17 cellular contexts compared by ENCODE assay signal in the genomic region with DNA sequence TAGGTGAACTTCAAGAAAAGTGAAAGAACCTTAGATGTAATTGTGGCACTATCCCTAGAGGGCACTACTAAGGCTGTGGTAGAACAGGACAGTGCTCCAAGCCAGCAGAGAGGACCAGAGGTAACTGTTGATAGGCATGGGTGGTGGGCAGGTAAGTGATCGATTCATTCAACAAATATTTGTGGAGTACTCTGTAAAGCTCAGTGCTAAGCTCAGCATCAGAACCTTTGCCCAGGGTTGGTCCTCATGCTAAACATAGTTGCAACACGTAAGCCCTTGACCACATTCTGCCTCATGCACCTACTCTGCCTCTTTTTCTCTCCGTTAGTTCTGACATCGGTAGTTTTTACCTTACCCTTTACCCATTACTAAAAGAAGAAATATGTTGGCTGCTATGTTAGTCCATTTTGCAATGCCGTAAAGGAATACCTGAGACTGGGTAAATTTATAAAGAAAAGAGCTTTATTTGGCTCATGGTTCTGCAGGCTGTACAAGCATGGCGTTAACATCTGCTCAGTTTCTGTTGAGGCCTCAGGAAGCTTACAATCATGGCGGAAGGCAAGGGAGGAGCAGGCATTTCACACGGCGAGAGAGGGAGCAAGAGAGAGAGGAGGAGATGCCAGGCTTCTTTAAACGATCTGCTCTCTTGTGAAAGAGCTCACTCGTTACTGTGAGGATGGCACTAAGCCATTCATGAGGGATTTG. TPM values are rescaled to one million over a fixed set of nuclear protein-coding genes. Genes with fewer than 3 reads are reported as not detected.
DNase-seq lines count a peak whose midpoint lies in the region; ATAC-seq and TF ChIP-seq lines count a peak whose summit lies in the region.
"Had no signal": no experiment of that assay in that cellular context is flagged by ENCODE, and none has a peak within 500 bp of the region (broad histone marks: within the 10 kb centered on the region; RNA-seq: fewer than 3 reads in every experiment).

No MANE protein-coding gene starts in this region.

- H3K4me3 ChIP-seq in breast epithelium (no peak overlapping the region), liver (ENCODE audit: low read depth in 1 of 3, low read length in 3 of 3) (no peak overlapping the region), aorta (ENCODE audit: low read length in 2 of 2) (no peak overlapping the region)
- H3K4me3 ChIP-seq: BLaER1 treated with 17β-estradiol and CSF1 and Interleukin-3, amounts not matched to agents 10 nM and 100 nM; GM12878; GM23248 had no signal

- peaks cover 78% of the 10 kb centered on the region for H3K36me3 Mint-ChIP-seq in MCF 10A (ENCODE audit: insufficient read depth, unreplicated experiment)
- H3K36me3 Mint-ChIP-seq: CD4-positive, CD25-positive, alpha-beta regulatory T cell had no signal

- no peak for DNase-seq in MCF 10A (ENCODE audit: unreplicated experiment)
- DNase-seq in breast epithelium (ENCODE audit: low spot score in 2 of 2), result no peak
- peak; percentile 11 for DNase-seq in ecto neural progenitor cell (ENCODE audit: low spot score)
- no peak for DNase-seq in DMS53 (lab: John Stamatoyannopoulos, UW)
- DNase-seq in aorta, result no peak
- DNase-seq: ACHN; CD4-positive, CD25-positive, alpha-beta regulatory T cell; DMS79; GM23248; H7 had no signal

- no peaks in the 10 kb centered on the region for H3K9me3 Mint-ChIP-seq in MCF 10A (ENCODE audit: unreplicated experiment)

- peak; percentile 67 to 73 for TF ChIP-seq RAD21 in liver (IDR thresholded peaks at IDR 0.05)

- no peak overlapping the region for H3K9ac ChIP-seq in liver (ENCODE audit: low read depth in 1 of 2, low read length in 2 of 2)
- H3K9ac ChIP-seq: BLaER1 treated with 17β-estradiol and CSF1 and Interleukin-3, amounts not matched to agents 10 nM and 100 nM; GM23248 had no signal

- H3K9me3 ChIP-seq in breast epithelium (no peaks in the 10 kb centered on the region), liver (ENCODE audit: control insufficient read depth in 4 of 4, low read length in 3 of 4) (no peaks in the 10 kb centered on the region), aorta (ENCODE audit: control insufficient read depth, low read length) (no peaks in the 10 kb centered on the region)
- H3K9me3 ChIP-seq: BLaER1 treated with 17β-estradiol and CSF1 and Interleukin-3, amounts not matched to agents 10 nM and 100 nM had no signal

- CTCF ChIA-PET in MCF 10A (lab: Yijun Ruan, JAX), result interaction anchor here (1.6 to 1.9 kb wide), 2 partner anchors 13 to 284 kb away, joined by 6 to 7 read pairs; no protein-coding TSS in a partner anchor

- H3K27me3 Mint-ChIP-seq in MCF 10A (ENCODE audit: insufficient read depth, unreplicated experiment), result no peaks in the 10 kb centered on the region

- peaks cover 35% of the 10 kb centered on the region for H3K4me1 Mint-ChIP-seq in MCF 10A (ENCODE audit: insufficient read depth, unreplicated experiment)
- H3K4me1 Mint-ChIP-seq: CD4-positive, CD25-positive, alpha-beta regulatory T cell had no signal

- BruUV-seq in MCF 10A (replicated peaks; lab: Mats Ljungman, UMichigan), result no TSS peak

- intact Hi-C loops in MCF 10A (cut with micrococcal nuclease) (no loop called here), breast epithelium (cut with DNase I; ENCODE audit: low total_unique reads) (no loop called here), aorta (cut with DNase I) (no loop called here)

- H3K27ac ChIP-seq in breast epithelium (no peak overlapping the region), liver (ENCODE audit: low read depth in 1 of 2, low read length in 2 of 2) (peak overlapping the region; percentile 56 to 72), aorta (ENCODE audit: low read depth in 1 of 2, low read length in 2 of 2) (no peak overlapping the region)
- H3K27ac ChIP-seq: BLaER1 treated with 17β-estradiol and CSF1 and Interleukin-3, amounts not matched to agents 10 nM and 100 nM; GM23248; HL-60 had no signal

- H3K4me1 ChIP-seq in breast epithelium (peaks cover 0 to 5% of the 10 kb centered on the region in 2 donors), liver (ENCODE audit: control insufficient read depth in 4 of 4, insufficient read depth in 4 of 4, low read length in 3 of 4) (peaks cover 9 to 62% (median 35%) of the 10 kb centered on the region in 4 donors), aorta (ENCODE audit: control insufficient read depth in 1 of 2, insufficient read depth in 2 of 2, low read length in 2 of 2) (peaks cover 0 to 4% of the 10 kb centered on the region in 2 donors)
- H3K4me1 ChIP-seq: BLaER1 treated with 17β-estradiol and CSF1 and Interleukin-3, amounts not matched to agents 10 nM and 100 nM had no signal

- H3K36me3 ChIP-seq in breast epithelium, result no peaks in the 10 kb centered on the region
- H3K36me3 ChIP-seq in liver (ENCODE audit: control insufficient read depth in 4 of 4, insufficient read depth in 3 of 4, low read depth in 1 of 4, low read length in 3 of 4), result no peaks in the 10 kb centered on the region
- H3K36me3 ChIP-seq in aorta (ENCODE audit: control insufficient read depth in 1 of 2, insufficient read depth in 2 of 2, low read length in 1 of 2), result peaks cover 0 to 1% of the 10 kb centered on the region in 2 donors
- H3K36me3 ChIP-seq: BLaER1 treated with 17β-estradiol and CSF1 and Interleukin-3, amounts not matched to agents 10 nM and 100 nM had no signal

- no peak for TF ChIP-seq POLR2A in breast epithelium (IDR thresholded peaks at IDR 0.05)

- ATAC-seq in GM21825 (IDR thresholded peaks at IDR 0.05; ENCODE audit: unreplicated experiment), result no peak
- no peak for ATAC-seq in aorta (ENCODE audit: low FRiP score)
- ATAC-seq in GM21576 (IDR thresholded peaks at IDR 0.05; ENCODE audit: unreplicated experiment), result no peak
- ATAC-seq: GM12878 had no signal

- H3K27me3 ChIP-seq in breast epithelium (no peaks in the 10 kb centered on the region), liver (ENCODE audit: control insufficient read depth in 4 of 4, insufficient read depth in 4 of 4, low read length in 3 of 4) (no peaks in the 10 kb centered on the region), aorta (ENCODE audit: control insufficient read depth in 1 of 2, insufficient read depth in 2 of 2, low read length in 1 of 2) (no peaks in the 10 kb centered on the region)
- H3K27me3 ChIP-seq: BLaER1 treated with 17β-estradiol and CSF1 and Interleukin-3, amounts not matched to agents 10 nM and 100 nM had no signal

- peak overlapping the region; percentile 40 for H3K27ac Mint-ChIP-seq in MCF 10A (ENCODE audit: low read depth, unreplicated experiment)
- H3K27ac Mint-ChIP-seq: CD4-positive, CD25-positive, alpha-beta regulatory T cell had no signal

- no peak overlapping the region for H3K4me3 Mint-ChIP-seq in MCF 10A (ENCODE audit: unreplicated experiment)
- H3K4me3 Mint-ChIP-seq: CD4-positive, CD25-positive, alpha-beta regulatory T cell had no signal

- TF ChIP-seq CTCF in MCF 10A (IDR thresholded peaks at IDR 0.05; ENCODE audit: unreplicated experiment) (no peak), breast epithelium (IDR thresholded peaks at IDR 0.05) (no peak), liver (IDR thresholded peaks at IDR 0.05; ENCODE audit: low read depth, low read length, missing input control) (peak; percentile 30)

- POLR2A ChIA-PET in MCF 10A (lab: Yijun Ruan, JAX), result interaction anchor here (0.6 to 2.9 kb wide), 4 partner anchors 9 to 40 kb away, joined by 3 to 9 read pairs (median 6); no protein-coding TSS in a partner anchor

- WGBS in liver, result 41% methylated on average over 11 of the region's 11 CpGs
- WGBS in aorta, 2 donors, result 89 to 91% methylated on average over 11 of the region's 11 CpGs

TF ChIP-seq in liver, 16 proteins besides CTCF, POLR2A, EP300 and RAD21 (continues in another document):
- TF ChIP-seq, protein P1, sequence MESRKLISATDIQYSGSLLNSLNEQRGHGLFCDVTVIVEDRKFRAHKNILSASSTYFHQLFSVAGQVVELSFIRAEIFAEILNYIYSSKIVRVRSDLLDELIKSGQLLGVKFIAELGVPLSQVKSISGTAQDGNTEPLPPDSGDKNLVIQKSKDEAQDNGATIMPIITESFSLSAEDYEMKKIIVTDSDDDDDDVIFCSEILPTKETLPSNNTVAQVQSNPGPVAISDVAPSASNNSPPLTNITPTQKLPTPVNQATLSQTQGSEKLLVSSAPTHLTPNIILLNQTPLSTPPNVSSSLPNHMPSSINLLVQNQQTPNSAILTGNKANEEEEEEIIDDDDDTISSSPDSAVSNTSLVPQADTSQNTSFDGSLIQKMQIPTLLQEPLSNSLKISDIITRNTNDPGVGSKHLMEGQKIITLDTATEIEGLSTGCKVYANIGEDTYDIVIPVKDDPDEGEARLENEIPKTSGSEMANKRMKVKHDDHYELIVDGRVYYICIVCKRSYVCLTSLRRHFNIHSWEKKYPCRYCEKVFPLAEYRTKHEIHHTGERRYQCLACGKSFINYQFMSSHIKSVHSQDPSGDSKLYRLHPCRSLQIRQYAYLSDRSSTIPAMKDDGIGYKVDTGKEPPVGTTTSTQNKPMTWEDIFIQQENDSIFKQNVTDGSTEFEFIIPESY (IDR thresholded peaks at IDR 0.05), result peak; percentile 57
- TF ChIP-seq MAX (IDR thresholded peaks at IDR 0.05) (peak; percentile 81), HNF4G (IDR thresholded peaks at IDR 0.05) (peak; percentile 66), GABPA (IDR thresholded peaks at IDR 0.05 in 1 of 2, conservative IDR thresholded peaks at IDR 0.05 in 1 of 2) (peak in 1 of 2 donors; percentile 21), RXRA (IDR thresholded peaks at IDR 0.05) (peak; percentile 84 to 92), TAF1 (conservative IDR thresholded peaks at IDR 0.05) (no peak), EGR1 (IDR thresholded peaks at IDR 0.05; ENCODE audit: low read depth in 2 of 2) (no peak), FOXA1 (IDR thresholded peaks at IDR 0.05) (peak; percentile 79), HNF4A (conservative IDR thresholded peaks at IDR 0.05) (peak; percentile 84 to 91), NR2F2 (IDR thresholded peaks at IDR 0.05) (no peak), JUND (IDR thresholded peaks at IDR 0.05) (peak in 1 of 2 donors; percentile 81), FOXA2 (IDR thresholded peaks at IDR 0.05) (peak; percentile 67)
- TF ChIP-seq, protein P2, sequence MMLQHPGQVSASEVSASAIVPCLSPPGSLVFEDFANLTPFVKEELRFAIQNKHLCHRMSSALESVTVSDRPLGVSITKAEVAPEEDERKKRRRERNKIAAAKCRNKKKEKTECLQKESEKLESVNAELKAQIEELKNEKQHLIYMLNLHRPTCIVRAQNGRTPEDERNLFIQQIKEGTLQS (IDR thresholded peaks at IDR 0.05), result no peak

RNA-seq across cellular contexts. Expression of gene NNMT, which starts 18.4 kb away (rescaled TPM):
- total RNA-seq in MCF 10A (2022) (429 and 638 TPM in 2 replicates), breast epithelium (1,000 to 10,000 TPM in 2 of 3 donors, 100 to 1,000 TPM in 1; 987 to 2,750 (median 1,078) TPM), liver (1,000 to 10,000 TPM in 1 of 2 donors, under 1 TPM in 1; 0.47 to 2,438 TPM), aorta (100 to 1,000 TPM; 597 to 862 TPM)
- polyA plus RNA-seq in liver (1,000 to 10,000 TPM; 3,316 to 3,724 TPM), aorta (1,000 to 10,000 TPM in 1 of 2 donors, 100 to 1,000 TPM in 1; 405 to 1,814 TPM)
- total RNA-seq: CD4-positive, CD25-positive, alpha-beta regulatory T cell; G401; GM12878; H7 had no signal
- polyA plus RNA-seq: CD4-positive, CD25-positive, alpha-beta regulatory T cell had no signal

Comparison
In these comparisons a context has a peak if more than half of its experiments do, and no peak if none do; other contexts are left out.
1. H3K27ac ChIP-seq: peak in liver (2 of 2); none in breast epithelium (0 of 2) and aorta (0 of 2).